ENCODE assay signal across 16 cellular contexts in the genomic region with DNA sequence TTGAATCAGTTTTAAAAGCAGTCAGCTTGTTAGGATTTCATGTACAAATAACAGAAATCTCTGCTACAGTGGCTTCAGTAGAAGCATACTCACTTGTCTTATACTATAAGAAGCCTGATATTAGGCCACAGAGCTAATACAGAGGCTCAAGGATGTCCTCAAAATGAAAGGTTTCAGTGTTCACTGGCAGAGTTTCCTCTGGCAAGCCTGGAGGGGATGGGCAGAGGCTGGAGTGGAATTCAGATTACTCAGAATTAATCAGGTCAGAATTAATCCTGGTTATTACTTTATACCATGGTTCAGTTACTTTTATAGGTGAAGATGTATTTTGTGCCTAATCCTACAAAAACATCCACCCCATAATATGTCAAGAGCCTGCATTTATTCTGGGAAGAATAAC.
DNase-seq lines count a peak whose midpoint lies in the region; ATAC-seq and TF ChIP-seq lines count a peak whose summit lies in the region.
"Had no signal": no experiment of that assay in that cellular context is flagged by ENCODE, and none has a peak within 500 bp of the region (broad histone marks: within the 10 kb centered on the region; RNA-seq: fewer than 3 reads in every experiment).

No MANE protein-coding gene starts in this region.

- no peak overlapping the region for H3K27ac Mint-ChIP-seq in activated naive CD4-positive, alpha-beta T cell treated with anti-CD3 and anti-CD28 coated beads, Interleukin-2, amount 50 U/mL, for 72 hours
- H3K27ac Mint-ChIP-seq: B cell; CD4-positive, alpha-beta T cell had no signal

- intact Hi-C loops in vagina (cut with DNase I) = no loop called here

- no peaks in the 10 kb centered on the region for H3K36me3 Mint-ChIP-seq in activated naive CD4-positive, alpha-beta T cell treated with anti-CD3 and anti-CD28 coated beads, Interleukin-2, amount 50 U/mL, for 72 hours

- no peak for TF ChIP-seq CTCF in vagina (IDR thresholded peaks at IDR 0.05)

- no peak for TF ChIP-seq EP300 in Ishikawa (IDR thresholded peaks at IDR 0.05; ENCODE audit: borderline replicate concordance)

- H3K9me3 ChIP-seq in SK-N-MC (ENCODE audit: low read depth, low read length) (no peaks in the 10 kb centered on the region; the same call in 1 of the 2 replicates), vagina (no peaks in the 10 kb centered on the region)

- TF ChIP-seq POLR2A in vagina (IDR thresholded peaks at IDR 0.05) = no peak

- peak; percentile 39 for ATAC-seq in left lobe of liver
- no peak for ATAC-seq in activated naive CD4-positive, alpha-beta T cell treated with anti-CD3 and anti-CD28 coated beads, Interleukin-2, amount 50 U/mL, for 72 hours
- ATAC-seq: HCT116 had no signal

- no peak overlapping the region for H3K9ac ChIP-seq in SK-N-MC (ENCODE audit: insufficient read length)

- no peaks in the 10 kb centered on the region for H3K27me3 ChIP-seq in vagina

- no peak for TF ChIP-seq RAD21 in Ishikawa (IDR thresholded peaks at IDR 0.05; ENCODE audit: low read depth)

- no peak for DNase-seq in SK-N-MC (ENCODE audit: low read depth, low spot score)
- no peak for DNase-seq in left lobe of liver (ENCODE audit: low spot score)
- DNase-seq in vagina (ENCODE audit: extremely low spot score in 2 of 2) = no peak
- no peak for DNase-seq in activated naive CD4-positive, alpha-beta T cell treated with anti-CD3 and anti-CD28 coated beads, Interleukin-2, amount 50 U/mL, for 72 hours (ENCODE audit: low spot score in 2 of 2)
- no peak for DNase-seq in SW480 (ENCODE audit: low spot score)
- no peak for DNase-seq in HuH-7.5 (ENCODE audit: low spot score)
- DNase-seq: CD4-positive, alpha-beta T cell; NCI-H1048; NCI-H1436 treated with DMSO at 0.1 percent for 48 hours; NCI-H2029 treated with DMSO at 0.1 percent for 48 hours; NCI-H510A treated with DMSO at 0.1 percent for 48 hours; SIG-M5 had no signal

- peaks cover 0 to 3% of the 10 kb centered on the region in 2 donors for H3K9me3 Mint-ChIP-seq in activated naive CD4-positive, alpha-beta T cell treated with anti-CD3 and anti-CD28 coated beads, Interleukin-2, amount 50 U/mL, for 72 hours
- H3K9me3 Mint-ChIP-seq: CD4-positive, alpha-beta T cell had no signal

- peaks cover 26% of the 10 kb centered on the region for H3K4me1 ChIP-seq in vagina

- H3K4me3 ChIP-seq in SK-N-MC (no peak overlapping the region), vagina (no peak overlapping the region)

- H3K36me3 ChIP-seq in SK-N-MC (ENCODE audit: insufficient read depth, low read length) (peaks cover 7% of the 10 kb centered on the region; the same call in 1 of the 2 replicates), vagina (no peaks in the 10 kb centered on the region)

- H3K27ac ChIP-seq in SK-N-MC = 0 out of 2 replicates have a peak overlapping the region, but pooled peaks have one; percentile 6
- H3K27ac ChIP-seq in vagina = peak overlapping the region; percentile 35
- H3K27ac ChIP-seq: HL-60 had no signal

TF ChIP-seq in Ishikawa, 13 proteins besides CTCF, POLR2A, EP300 and RAD21:
- no peak for TF ChIP-seq YY1 (IDR thresholded peaks at IDR 0.05; ENCODE audit: low read depth)
- TF ChIP-seq TEAD4 (IDR thresholded peaks at IDR 0.05) = 0 out of 2 replicates have a peak, but pooled peaks have one; percentile 8
- no peak for TF ChIP-seq ZBTB7A (IDR thresholded peaks at IDR 0.05; ENCODE audit: low read depth)
- TF ChIP-seq TAF1 (IDR thresholded peaks at IDR 0.05; ENCODE audit: low read depth) = no peak
- no peak for TF ChIP-seq MAX (IDR thresholded peaks at IDR 0.05)
- no peak for TF ChIP-seq CREB1 (IDR thresholded peaks at IDR 0.05; ENCODE audit: low read depth)
- TF ChIP-seq FOXM1 (IDR thresholded peaks at IDR 0.05; ENCODE audit: borderline replicate concordance, low read depth) = no peak
- TF ChIP-seq NFIC (IDR thresholded peaks at IDR 0.05) = no peak
